8 cellular contexts compared by ENCODE assay signal in genomic region chr13:27250833-27251165, GRCh38. TPM values are rescaled to one million over a fixed set of nuclear protein-coding genes. Genes with fewer than 3 reads are reported as not detected.
DNase-seq lines count a peak whose midpoint lies in the region; ATAC-seq, FAIRE-seq and TF ChIP-seq lines count a peak whose summit lies in the region.

No MANE protein-coding gene starts in this region.

- TF ChIP-seq RAD21 in liver (IDR thresholded peaks at IDR 0.05), result no peak

- DNase-seq in CD4-positive, alpha-beta memory T cell, result no peak
- DNase-seq in HFF-Myc (ENCODE audit: extremely low read depth, low read depth) (no peak), upper lobe of right lung (no peak), H54 (ENCODE audit: insufficient read length, low spot score) (no peak), activated gamma-delta T cell (lab: John Stamatoyannopoulos, UW) (no peak), GM10266 (ENCODE audit: extremely low spot score) (no peak)

- H3K27me3 Mint-ChIP-seq in CD4-positive, alpha-beta memory T cell, result no peaks in the 10 kb centered on the region
- no peaks in the 10 kb centered on the region for H3K27me3 Mint-ChIP-seq in activated naive CD8-positive, alpha-beta T cell

- ATAC-seq in upper lobe of right lung, result no peak

- WGBS in liver, result under 1% methylated on average over 9 of the region's 9 CpGs

- POLR2A ChIA-PET in CD4-positive, alpha-beta memory T cell (lab: Charles Lee; ENCODE audit: partially characterized antibody), result interaction anchor here (0.6 to 1.1 kb wide), 15 partner anchors 8 to 1028 kb away, joined by 3 to 11 read pairs (median 4); partner anchors contain the start of genes LNX2, RASL11A and RNF6

- CTCF ChIA-PET in CD4-positive, alpha-beta memory T cell (lab: Charles Lee; ENCODE audit: partially characterized antibody), result interaction anchor here (0.8 kb wide), 1 partner anchor 118 kb away, joined by 4 read pairs; no protein-coding TSS in a partner anchor

- peak overlapping the region; percentile 98 to 99 for H3K9ac ChIP-seq in liver (ENCODE audit: low read depth in 1 of 2, low read length in 2 of 2)

- TF ChIP-seq POLR2A in H54 (IDR thresholded peaks at IDR 0.05; ENCODE audit: low read depth, low read length), result no peak

- H3K4me3 ChIP-seq in CD4-positive, alpha-beta memory T cell (ENCODE audit: low read length in 2 of 2), result peak overlapping the region; percentile 36 to 98
- peak overlapping the region; percentile 99 for H3K4me3 ChIP-seq in HFF-Myc (replicated peaks; ENCODE audit: low read depth, low read length)
- H3K4me3 ChIP-seq in liver (ENCODE audit: low read depth in 1 of 3, low read length in 3 of 3), result peak overlapping the region; percentile 92 to 99 (median 97)
- peak overlapping the region; percentile 94 for H3K4me3 ChIP-seq in upper lobe of right lung

- H3K9me3 ChIP-seq in CD4-positive, alpha-beta memory T cell (ENCODE audit: control insufficient read depth in 1 of 2, low read length in 2 of 2), result no peaks in the 10 kb centered on the region
- H3K9me3 ChIP-seq in liver (ENCODE audit: control insufficient read depth in 4 of 4, low read length in 3 of 4) (no peaks in the 10 kb centered on the region), upper lobe of right lung (no peaks in the 10 kb centered on the region)

- no peak for FAIRE-seq in H54 (lab: Jason Lieb, UNC)

- intact Hi-C loops in CD4-positive, alpha-beta memory T cell (cut with micrococcal nuclease), result loop anchor here (1.0 to 2.0 kb wide), 8 partner anchors 20 to 1468 kb away; partner anchors contain the start of genes GTF3A, MTIF3, PAN3 and POMP
- intact Hi-C loops in upper lobe of right lung (cut with DNase I), result no loop called here

- H3K27ac Mint-ChIP-seq in CD4-positive, alpha-beta memory T cell, result peak overlapping the region; percentile 98 to 100 (median 100)
- H3K27ac Mint-ChIP-seq in activated naive CD8-positive, alpha-beta T cell, result peak overlapping the region; percentile 96

- H3K9me3 Mint-ChIP-seq in CD4-positive, alpha-beta memory T cell, result no peaks in the 10 kb centered on the region
- no peaks in the 10 kb centered on the region for H3K9me3 Mint-ChIP-seq in activated naive CD8-positive, alpha-beta T cell (ENCODE audit: low read depth)

- peaks cover 18 to 50% of the 10 kb centered on the region in 2 donors for H3K36me3 Mint-ChIP-seq in CD4-positive, alpha-beta memory T cell
- H3K36me3 Mint-ChIP-seq in activated naive CD8-positive, alpha-beta T cell, result peaks cover 26% of the 10 kb centered on the region

- peaks cover 12% of the 10 kb centered on the region for H3K36me3 ChIP-seq in CD4-positive, alpha-beta memory T cell (ENCODE audit: insufficient read depth, low read length)
- H3K36me3 ChIP-seq in liver (ENCODE audit: control insufficient read depth in 4 of 4, insufficient read depth in 3 of 4, low read depth in 1 of 4, low read length in 3 of 4) (peaks cover 7 to 9% (median 8%) of the 10 kb centered on the region in 4 donors), upper lobe of right lung (peaks cover 23% of the 10 kb centered on the region)

- no peak for TF ChIP-seq CTCF in HFF-Myc (IDR thresholded peaks at IDR 0.05; ENCODE audit: low read depth, low read length, missing control alignments)
- TF ChIP-seq CTCF in liver (IDR thresholded peaks at IDR 0.05; ENCODE audit: low read depth, low read length, missing input control), result no peak
- TF ChIP-seq CTCF in upper lobe of right lung (IDR thresholded peaks at IDR 0.05), result no peak
- no peak for TF ChIP-seq CTCF in GM10266 (IDR thresholded peaks at IDR 0.05; ENCODE audit: control insufficient read depth, insufficient read depth, low read depth, missing control alignments)

- peaks cover 44% of the 10 kb centered on the region for H3K4me1 ChIP-seq in CD4-positive, alpha-beta memory T cell (ENCODE audit: insufficient read depth, low read length)
- H3K4me1 ChIP-seq in liver (ENCODE audit: control insufficient read depth in 4 of 4, insufficient read depth in 4 of 4, low read length in 3 of 4) (peaks cover 8 to 31% (median 15%) of the 10 kb centered on the region in 4 donors), upper lobe of right lung (peaks cover 29% of the 10 kb centered on the region)

- peaks cover 34 to 68% (median 51%) of the 10 kb centered on the region in 4 donors for H3K4me1 Mint-ChIP-seq in CD4-positive, alpha-beta memory T cell
- H3K4me1 Mint-ChIP-seq in activated naive CD8-positive, alpha-beta T cell (ENCODE audit: low read depth), result peaks cover 47% of the 10 kb centered on the region

- no peaks in the 10 kb centered on the region for H3K27me3 ChIP-seq in CD4-positive, alpha-beta memory T cell (ENCODE audit: insufficient read depth, low read length)
- no peaks in the 10 kb centered on the region for H3K27me3 ChIP-seq in liver (ENCODE audit: control insufficient read depth in 4 of 4, insufficient read depth in 4 of 4, low read length in 3 of 4)
- H3K27me3 ChIP-seq in upper lobe of right lung, result no peaks in the 10 kb centered on the region

- H3K4me3 Mint-ChIP-seq in CD4-positive, alpha-beta memory T cell, result peak overlapping the region; percentile 93 to 99 (median 96)
- H3K4me3 Mint-ChIP-seq in activated naive CD8-positive, alpha-beta T cell, result peak overlapping the region; percentile 93

- H3K27ac ChIP-seq in CD4-positive, alpha-beta memory T cell (ENCODE audit: low read depth, low read length), result peak overlapping the region; percentile 99
- H3K27ac ChIP-seq in liver (ENCODE audit: low read depth in 1 of 2, low read length in 2 of 2), result peak overlapping the region; percentile 95 to 99
- H3K27ac ChIP-seq in upper lobe of right lung, result peak overlapping the region; percentile 99

TF ChIP-seq in liver, 16 proteins besides CTCF, POLR2A, EP300 and RAD21 (continues in another document):
- TF ChIP-seq RXRA (IDR thresholded peaks at IDR 0.05) (no peak), MAX (IDR thresholded peaks at IDR 0.05) (no peak), JUND (IDR thresholded peaks at IDR 0.05) (no peak), YY1 (IDR thresholded peaks at IDR 0.05) (no peak), ZBTB33 (IDR thresholded peaks at IDR 0.05) (no peak), HNF4G (IDR thresholded peaks at IDR 0.05) (no peak), GABPA (IDR thresholded peaks at IDR 0.05 in 1 of 2, conservative IDR thresholded peaks at IDR 0.05 in 1 of 2) (no peak), EGR1 (IDR thresholded peaks at IDR 0.05; ENCODE audit: low read depth in 2 of 2) (no peak), REST (IDR thresholded peaks at IDR 0.05) (no peak), NR2F2 (IDR thresholded peaks at IDR 0.05) (no peak), ATF3 (IDR thresholded peaks at IDR 0.05) (no peak), FOXA1 (IDR thresholded peaks at IDR 0.05) (no peak), TAF1 (conservative IDR thresholded peaks at IDR 0.05) (no peak), SP1 (IDR thresholded peaks at IDR 0.05) (no peak)

RNA-seq across cellular contexts. Expression of gene RPL21, which starts 0.6 kb away (rescaled TPM):
- 1,000 to 10,000 TPM; 2,008 to 2,177 TPM for total RNA-seq in CD4-positive, alpha-beta memory T cell
- 1,000 to 10,000 TPM; 6,214 to 7,509 TPM for polyA plus RNA-seq in CD4-positive, alpha-beta memory T cell
- total RNA-seq in liver, result 100 to 1,000 TPM; 206 to 626 TPM
- polyA plus RNA-seq in liver, result 100 to 1,000 TPM; 257 to 648 TPM
- total RNA-seq in upper lobe of right lung, result 806 TPM

RNA-seq across cellular contexts. Expression of gene RASL11A, which starts 19.8 kb away (rescaled TPM):
- total RNA-seq in CD4-positive, alpha-beta memory T cell, result under 1 TPM; 0.78 to 0.96 TPM
- under 1 TPM in 1 of 2 donors, not detected in 1; 0.21 TPM for polyA plus RNA-seq in CD4-positive, alpha-beta memory T cell
- total RNA-seq in liver (1 to 10 TPM; 2.7 to 5.3 TPM), upper lobe of right lung (25.6 TPM)
- polyA plus RNA-seq in liver, result 1 to 10 TPM; 2.5 to 5.6 TPM
